Comparison of ENCODE assay signal across 9 cellular contexts in the genomic region with DNA sequence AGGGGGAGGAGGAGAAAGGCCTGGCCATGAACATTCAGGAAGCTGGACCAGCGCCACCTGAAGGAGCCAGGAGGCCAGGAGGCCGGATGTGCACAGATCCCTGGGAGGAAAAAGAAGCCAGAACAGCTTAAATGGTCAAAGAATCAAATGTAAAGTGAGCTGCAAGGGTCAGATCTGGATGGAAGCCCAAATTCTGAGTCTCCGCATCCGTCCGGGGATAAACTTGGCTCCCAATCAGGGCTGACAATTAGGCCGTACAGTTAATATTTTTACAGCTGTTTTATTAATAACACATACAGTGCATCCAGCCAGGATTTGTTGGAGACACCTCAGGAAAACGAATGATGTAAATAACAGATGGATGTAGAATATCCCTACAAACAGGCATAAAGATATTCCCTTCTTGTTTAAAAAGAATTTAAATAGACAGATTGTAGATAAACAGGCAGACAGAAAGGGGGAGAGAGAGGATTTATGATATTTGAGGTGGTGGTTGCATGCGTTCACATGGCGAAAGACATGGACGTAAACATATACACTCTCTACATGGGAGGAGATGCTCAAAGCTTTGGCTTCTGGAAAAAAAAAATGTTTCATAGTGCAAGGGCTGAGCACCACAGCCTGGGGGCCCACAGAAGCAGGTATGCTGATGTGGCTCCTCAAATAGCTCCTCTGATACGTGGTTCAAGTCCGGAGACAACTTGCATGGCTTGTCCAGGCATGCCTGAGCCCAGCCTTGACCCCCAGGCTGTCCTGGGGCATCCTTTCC.
A peak's percentile ranks its signal among the peaks of the same experiment; 100 is the strongest.
DNase-seq lines count a peak whose midpoint lies in the region; TF ChIP-seq lines count a peak whose summit lies in the region.
"Had no signal": no experiment of that assay in that cellular context is flagged by ENCODE, and none has a peak within 500 bp of the region (broad histone marks: within the 10 kb centered on the region; RNA-seq: fewer than 3 reads in every experiment).

No MANE protein-coding gene starts in this region.

- no peak overlapping the region for H3K27ac ChIP-seq in colonic mucosa

- H3K4me1 ChIP-seq in colonic mucosa (no peaks in the 10 kb centered on the region), skeletal muscle satellite cell (ENCODE audit: control insufficient read depth, insufficient read depth, low read length) (peaks cover 7% of the 10 kb centered on the region)

- H3K4me3 ChIP-seq in colonic mucosa (no peak overlapping the region), skeletal muscle satellite cell (ENCODE audit: low read length) (no peak overlapping the region)

- H3K9me3 ChIP-seq in colonic mucosa (no peaks in the 10 kb centered on the region), skeletal muscle satellite cell (replicated peaks; ENCODE audit: low read length) (no peaks in the 10 kb centered on the region)

- H3K27me3 ChIP-seq in colonic mucosa (no peaks in the 10 kb centered on the region), skeletal muscle satellite cell (ENCODE audit: control insufficient read depth, insufficient read depth, low read length) (no peaks in the 10 kb centered on the region)

- DNase-seq in NCI-H69 (lab: John Stamatoyannopoulos, UW) (peak; percentile 93), colonic mucosa (peak; percentile 17), islet precursor cell (peak; percentile 53), inferior parietal cortex (ENCODE audit: extremely low spot score) (no peak), SKM-1 treated with dmso at 0.1 percent for 144 hours (lab: John Stamatoyannopoulos, UW; ENCODE audit: unreplicated experiment) (no peak), NCI-H1048 (lab: John Stamatoyannopoulos, UW) (no peak)
- DNase-seq: DMS79, MV-4-11 had no signal

- H3K36me3 ChIP-seq in colonic mucosa, result no peaks in the 10 kb centered on the region
- no peaks in the 10 kb centered on the region for H3K36me3 ChIP-seq in skeletal muscle satellite cell (ENCODE audit: insufficient read depth, low read length)

- no peak for TF ChIP-seq CTCF in colonic mucosa (IDR thresholded peaks at IDR 0.05)

- no peak overlapping the region for H3K9ac ChIP-seq in colonic mucosa (ENCODE audit: low read depth in 2 of 2, low read length in 2 of 2)
- H3K9ac ChIP-seq in skeletal muscle satellite cell (ENCODE audit: low read depth, low read length), result no peak overlapping the region

- intact Hi-C loops in colonic mucosa (cut with DNase I), result no loop called here

- peak overlapping the region; percentile 3 for H3K4me2 ChIP-seq in skeletal muscle satellite cell (ENCODE audit: low read length)

Comparison
In these comparisons a context has a peak if more than half of its experiments do, and no peak if none do; other contexts are left out.
1. DNase-seq: peak in NCI-H69 (single experiment), colonic mucosa (single experiment) and islet precursor cell (single experiment); none in inferior parietal cortex (single experiment), SKM-1 treated with dmso at 0.1 percent for 144 hours (single experiment) and NCI-H1048 (single experiment).